18 cellular contexts compared by ENCODE assay signal in the genomic region with DNA sequence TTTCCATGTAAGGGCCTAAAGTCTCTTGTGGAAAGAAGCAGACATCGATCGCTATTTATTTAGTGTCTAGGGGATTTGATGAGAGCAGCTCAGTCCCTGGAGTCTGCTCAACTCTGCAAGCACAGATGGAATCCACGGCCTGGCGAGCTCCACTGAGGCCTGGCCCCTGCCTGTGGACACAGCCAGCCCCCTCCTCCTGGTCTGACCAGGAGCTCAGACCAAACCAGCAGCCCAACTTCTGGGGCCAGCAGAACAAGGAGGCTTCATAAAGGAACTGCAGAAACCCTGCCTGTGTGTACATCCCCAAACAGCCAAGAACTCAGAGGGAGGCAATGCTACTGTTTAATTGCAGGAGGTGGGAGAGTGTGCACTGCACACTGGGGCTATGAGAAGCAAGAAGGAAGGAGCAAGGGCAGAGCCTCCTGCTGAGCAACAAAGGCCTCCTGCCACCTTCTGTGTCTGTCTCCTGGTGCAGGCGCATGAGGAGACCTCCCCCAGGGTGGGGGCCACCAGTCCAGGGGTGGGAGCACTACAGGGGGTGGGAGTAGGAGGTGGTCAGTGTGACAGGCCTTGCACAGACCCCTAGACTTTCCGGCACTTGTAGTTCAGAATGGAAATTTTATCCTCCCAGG. TPM values are rescaled to one million over a fixed set of nuclear protein-coding genes. Genes with fewer than 3 reads are reported as not detected.
"Had no signal": no experiment of that assay in that cellular context is flagged by ENCODE, and none has a peak within 500 bp of the region (broad histone marks: within the 10 kb centered on the region; RNA-seq: fewer than 3 reads in every experiment).

No MANE protein-coding gene starts in this region.

- ATAC-seq: lower lobe of right lung; natural killer cell treated with Interleukin-12 subunit alpha and Interleukin-12 subunit beta and Interleukin-15 and Interleukin-18, amount 100 ng/mL, for 72 hours; pancreas; stimulated activated effector memory CD8-positive, alpha-beta T cell treated with anti-CD3 and anti-CD28 coated beads, Interleukin-12 subunit alpha, Interleukin-12 subunit beta, amount 100 ng/mL, for 72 hours; stimulated activated naive CD8-positive, alpha-beta T cell treated with anti-CD3 and anti-CD28 coated beads, Interleukin-15, Interleukin-2, amounts not matched to agents 100 U/mL and 50 U/mL, for 24 hours had no signal

- H3K27me3 ChIP-seq: colonic mucosa, pancreas, thyroid gland had no signal

- H3K27ac ChIP-seq: colonic mucosa, left ventricle myocardium inferior, lower lobe of right lung, pancreas, suprapubic skin, thyroid gland had no signal

- H3K36me3 ChIP-seq: colonic mucosa, left ventricle myocardium inferior, lower lobe of right lung, pancreas, suprapubic skin, thyroid gland had no signal

- H3K4me1 ChIP-seq: colonic mucosa, left ventricle myocardium inferior, lower lobe of right lung, pancreas, suprapubic skin had no signal

- H3K9me3 ChIP-seq: colonic mucosa, left ventricle myocardium inferior, lower lobe of right lung, pancreas, suprapubic skin, thyroid gland had no signal

- H3K4me3 ChIP-seq: colonic mucosa, left ventricle myocardium inferior, lower lobe of right lung, pancreas, suprapubic skin, thyroid gland had no signal

RNA-seq across cellular contexts. Expression of gene CST5, which starts 3.8 kb away (rescaled TPM):
- total RNA-seq: colonic mucosa; dermis blood vessel endothelial cell; epithelial cell of proximal tubule; fibroblast of lung; frontal cortex; left ventricle myocardium inferior; lower lobe of right lung; mesothelial cell of epicardium; mucosa of gallbladder; natural killer cell treated with Interleukin-12 subunit alpha and Interleukin-12 subunit beta and Interleukin-15 and Interleukin-18, amount 100 ng/mL, for 72 hours; occipital lobe; progenitor cell of endocrine pancreas; renal cortical epithelial cell; suprapubic skin; thyroid gland had no signal

RNA-seq across cellular contexts. Expression of gene CST2, which starts 49.2 kb away (rescaled TPM):
- total RNA-seq: colonic mucosa; dermis blood vessel endothelial cell; epithelial cell of proximal tubule; fibroblast of lung; frontal cortex; left ventricle myocardium inferior; lower lobe of right lung; mucosa of gallbladder; natural killer cell treated with Interleukin-12 subunit alpha and Interleukin-12 subunit beta and Interleukin-15 and Interleukin-18, amount 100 ng/mL, for 72 hours; occipital lobe; progenitor cell of endocrine pancreas; renal cortical epithelial cell; thyroid gland had no signal
